ENCODE assay signal across 1 cellular context in genomic region chr16:4330277-4330882, GRCh38.
A peak's percentile ranks its signal among the peaks of the same experiment; 100 is the strongest.
TF ChIP-seq lines count a peak whose summit lies in the region.

No MANE protein-coding gene starts in this region.

TF ChIP-seq in HepG2, 621 proteins besides CTCF, POLR2A, EP300 and RAD21 (continued from another document and continues in another):
- no peak for TF ChIP-seq BRF2 (CRISPR knock-in tag; IDR thresholded peaks at IDR 0.05)
- TF ChIP-seq TP53 (CRISPR knock-in tag; conservative IDR thresholded peaks at IDR 0.05): no peak
- no peak for TF ChIP-seq SNAI1 (CRISPR knock-in tag; IDR thresholded peaks at IDR 0.05; ENCODE audit: borderline replicate concordance)
- peak; percentile 14; the same call in 1 of the 2 replicates for TF ChIP-seq HDAC2 (CRISPR knock-in tag; IDR thresholded peaks at IDR 0.05)
- TF ChIP-seq TOE1 (CRISPR knock-in tag; IDR thresholded peaks at IDR 0.05): no peak
- no peak for TF ChIP-seq ZNF512 (CRISPR knock-in tag; IDR thresholded peaks at IDR 0.05)
- no peak for TF ChIP-seq SMYD3 (CRISPR knock-in tag; IDR thresholded peaks at IDR 0.05)
- no peak for TF ChIP-seq ZNF556 (CRISPR knock-in tag; IDR thresholded peaks at IDR 0.05; ENCODE audit: borderline replicate concordance)
- TF ChIP-seq ZNF180 (CRISPR knock-in tag; IDR thresholded peaks at IDR 0.05; ENCODE audit: borderline replicate concordance, low read depth): no peak
- no peak for TF ChIP-seq BCL6 (CRISPR knock-in tag; IDR thresholded peaks at IDR 0.05)
- no peak for TF ChIP-seq BCL3 (CRISPR knock-in tag; IDR thresholded peaks at IDR 0.05)
- no peak for TF ChIP-seq ESRRA (CRISPR knock-in tag; IDR thresholded peaks at IDR 0.05; ENCODE audit: low read depth)
- no peak for TF ChIP-seq ZNF691 (CRISPR knock-in tag; IDR thresholded peaks at IDR 0.05; ENCODE audit: borderline replicate concordance, low read depth)
- TF ChIP-seq ZEB1 (IDR thresholded peaks at IDR 0.05; ENCODE audit: insufficient replicate concordance, low read depth): no peak
- TF ChIP-seq RBAK (CRISPR knock-in tag; IDR thresholded peaks at IDR 0.05): no peak
- no peak for TF ChIP-seq ARID5B (CRISPR knock-in tag; IDR thresholded peaks at IDR 0.05)
- TF ChIP-seq ZNF446 (CRISPR knock-in tag; IDR thresholded peaks at IDR 0.05): no peak
- no peak for TF ChIP-seq NR2F6 (IDR thresholded peaks at IDR 0.05)
- TF ChIP-seq NR2F6 (CRISPR knock-in tag; IDR thresholded peaks at IDR 0.05): peak; percentile 34; the same call in 1 of the 2 replicates
- no peak for TF ChIP-seq NFYC (CRISPR knock-in tag; IDR thresholded peaks at IDR 0.05)
- TF ChIP-seq PRPF4 (IDR thresholded peaks at IDR 0.05; ENCODE audit: low read depth, low read length, poor library complexity, severe bottlenecking): no peak
- TF ChIP-seq ZNF841 (CRISPR knock-in tag; IDR thresholded peaks at IDR 0.05; ENCODE audit: borderline replicate concordance): no peak
- TF ChIP-seq TMF1 (CRISPR knock-in tag; IDR thresholded peaks at IDR 0.05; ENCODE audit: low read depth): no peak
- TF ChIP-seq CREM (IDR thresholded peaks at IDR 0.05): no peak
- no peak for TF ChIP-seq CREM (CRISPR knock-in tag; IDR thresholded peaks at IDR 0.05)
- TF ChIP-seq RBM39 (IDR thresholded peaks at IDR 0.05; ENCODE audit: low read depth, low read length, poor library complexity, severe bottlenecking): no peak
- no peak for TF ChIP-seq KLF11 (CRISPR knock-in tag; IDR thresholded peaks at IDR 0.05)
- no peak for TF ChIP-seq ZNF746 (CRISPR knock-in tag; IDR thresholded peaks at IDR 0.05)
- 0 out of 2 replicates have a peak, but pooled peaks have one; percentile 28 for TF ChIP-seq ZNF142 (CRISPR knock-in tag; IDR thresholded peaks at IDR 0.05)
- TF ChIP-seq THRA (CRISPR knock-in tag; IDR thresholded peaks at IDR 0.05; ENCODE audit: borderline replicate concordance): peak; percentile 46; the same call in 1 of the 2 replicates
- no peak for TF ChIP-seq NR0B2 (CRISPR knock-in tag; IDR thresholded peaks at IDR 0.05)
- TF ChIP-seq RNF219 (CRISPR knock-in tag; IDR thresholded peaks at IDR 0.05): no peak
- TF ChIP-seq CHD2 (IDR thresholded peaks at IDR 0.05; ENCODE audit: low read depth, low read length): no peak
- TF ChIP-seq ATF5 (CRISPR knock-in tag; IDR thresholded peaks at IDR 0.05; ENCODE audit: low read depth): no peak
- no peak for TF ChIP-seq NFE2 (CRISPR knock-in tag; IDR thresholded peaks at IDR 0.05)
- TF ChIP-seq RARG (CRISPR knock-in tag; IDR thresholded peaks at IDR 0.05; ENCODE audit: low read depth): no peak
- no peak for TF ChIP-seq ZNF207 (IDR thresholded peaks at IDR 0.05; ENCODE audit: borderline replicate concordance)
- no peak for TF ChIP-seq ADNP (CRISPR knock-in tag; IDR thresholded peaks at IDR 0.05)
- no peak for TF ChIP-seq CCDC6 (CRISPR knock-in tag; IDR thresholded peaks at IDR 0.05)
- TF ChIP-seq SRSF1 (optimal IDR thresholded peaks at IDR 0.05; ENCODE audit: low read depth, low read length): no peak
- TF ChIP-seq GTF3A (CRISPR knock-in tag; conservative IDR thresholded peaks at IDR 0.05): no peak
- TF ChIP-seq GFI1 (CRISPR knock-in tag; IDR thresholded peaks at IDR 0.05; ENCODE audit: borderline replicate concordance): no peak
- no peak for TF ChIP-seq ZNF543 (CRISPR knock-in tag; IDR thresholded peaks at IDR 0.05)
- no peak for TF ChIP-seq ZNF20 (CRISPR knock-in tag; IDR thresholded peaks at IDR 0.05)
